In the genomic region with DNA sequence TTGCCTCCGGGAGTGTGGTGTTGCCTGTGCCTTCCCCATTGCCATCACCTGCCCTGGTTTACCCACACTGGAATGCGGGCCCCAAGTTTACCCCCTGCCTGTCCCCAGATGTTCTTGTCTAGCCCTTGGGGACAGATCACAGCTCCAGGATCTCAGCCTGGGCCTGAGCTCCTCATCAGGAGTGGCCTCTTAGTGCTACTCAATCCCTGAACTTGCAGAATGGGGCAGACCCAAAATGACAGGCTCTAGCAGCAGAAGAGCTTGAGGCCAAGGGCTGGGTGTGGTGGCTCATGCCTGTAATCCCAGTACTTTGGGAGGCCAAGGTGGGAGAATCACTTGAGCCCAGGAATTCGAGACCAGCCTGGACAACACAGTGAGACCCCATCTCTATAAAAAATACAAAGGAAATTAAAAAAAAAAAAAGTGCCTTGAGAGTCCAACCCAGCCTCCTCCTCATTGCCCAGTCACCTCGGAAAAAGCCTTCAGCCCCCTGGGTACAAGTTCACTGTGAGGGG, we compare ENCODE assay signal across 24 cellular contexts. TPM values are rescaled to one million over a fixed set of nuclear protein-coding genes. Genes with fewer than 3 reads are reported as not detected.
DNase-seq lines count a peak whose midpoint lies in the region; ATAC-seq, FAIRE-seq and TF ChIP-seq lines count a peak whose summit lies in the region.
"Had no signal": no experiment of that assay in that cellular context is flagged by ENCODE, and none has a peak within 500 bp of the region (broad histone marks: within the 10 kb centered on the region; RNA-seq: fewer than 3 reads in every experiment).

No MANE protein-coding gene starts in this region.

- in situ Hi-C loops in HepG2 (cut with HindIII; ENCODE audit: extremely low pct_ligation_motif_present, low pct_unique_long_range_greater_than_20kb): no loop called here

- H3K9me3 Mint-ChIP-seq in osteocyte (ENCODE audit: unreplicated experiment): no peaks in the 10 kb centered on the region
- H3K9me3 Mint-ChIP-seq: CD8-positive, alpha-beta T cell had no signal

- no TSS peak for BruUV-seq in HepG2 (replicated peaks; lab: Mats Ljungman, UMichigan)

- TF ChIP-seq CTCF in HepG2 (CRISPR knock-in tag; IDR thresholded peaks at IDR 0.05) (no peak), right lobe of liver (IDR thresholded peaks at IDR 0.05) (no peak), coronary artery (IDR thresholded peaks at IDR 0.05) (no peak), osteocyte (IDR thresholded peaks at IDR 0.05) (no peak), vagina (IDR thresholded peaks at IDR 0.05) (no peak)

- no peak overlapping the region for H3K4me2 ChIP-seq in HepG2 (ENCODE audit: low read depth, low read length)

- H2AFZ ChIP-seq in HepG2 (ENCODE audit: low read length): no peak overlapping the region

- no peaks in the 10 kb centered on the region for H3K9me3 ChIP-seq in HepG2 (ENCODE audit: low read length)
- no peaks in the 10 kb centered on the region for H3K9me3 ChIP-seq in right lobe of liver
- no peaks in the 10 kb centered on the region for H3K9me3 ChIP-seq in vagina
- H3K9me3 ChIP-seq: uterus had no signal

- H4K20me1 ChIP-seq in HepG2 (ENCODE audit: insufficient read depth, low read length): no peaks in the 10 kb centered on the region

- TF ChIP-seq POLR2A in HepG2 (IDR thresholded peaks at IDR 0.05; ENCODE audit: insufficient read depth in 1 of 2, low read depth in 2 of 2, low read length in 2 of 2) (no peak), right lobe of liver (IDR thresholded peaks at IDR 0.05) (no peak), vagina (IDR thresholded peaks at IDR 0.05) (no peak)

- H3K27ac ChIP-seq in HepG2 (ENCODE audit: extremely low read length, insufficient read depth, low read length): no peak overlapping the region
- no peak overlapping the region for H3K27ac ChIP-seq in right lobe of liver
- H3K27ac ChIP-seq in coronary artery: peak overlapping the region; percentile 48 to 50
- H3K27ac ChIP-seq in vagina: no peak overlapping the region
- H3K27ac ChIP-seq: uterus had no signal

- H3K4me3 ChIP-seq in HepG2 (replicated peaks in 1 of 3; ENCODE audit: insufficient read depth in 1 of 3, low read depth in 2 of 3, low read length in 3 of 3) (no peak overlapping the region), right lobe of liver (no peak overlapping the region), coronary artery (no peak overlapping the region), vagina (no peak overlapping the region)
- H3K4me3 ChIP-seq: lung, uterus had no signal

- intact Hi-C loops in HepG2 (cut with micrococcal nuclease; ENCODE audit: unreplicated experiment): no loop called here
- intact Hi-C loops in right lobe of liver (cut with DNase I): no loop called here
- intact Hi-C loops in vagina (cut with DNase I): no loop called here

- ATAC-seq in HepG2 (no peak), right lobe of liver (no peak), HG03175 (IDR thresholded peaks at IDR 0.05; ENCODE audit: unreplicated experiment) (no peak)
- ATAC-seq: activated CD8-positive, alpha-beta T cell treated with anti-CD3 and anti-CD28 coated beads, Interleukin-2, amount 10 ng/mL, durations not matched to agents 7 days and 5 days; CD8-positive, alpha-beta T cell; HCT116; sciatic nerve had no signal

- DNase-seq in HepG2 (ENCODE audit: low spot score): no peak
- DNase-seq in right lobe of liver: no peak
- no peak for DNase-seq in coronary artery (ENCODE audit: low spot score)
- no peak for DNase-seq in osteocyte (ENCODE audit: extremely low spot score, unreplicated experiment)
- DNase-seq in midbrain (lab: John Stamatoyannopoulos, UW): no peak
- no peak for DNase-seq in hippocampal formation (lab: John Stamatoyannopoulos, UW)
- DNase-seq in vagina (ENCODE audit: extremely low spot score in 2 of 2): no peak
- DNase-seq: activated CD4-positive, alpha-beta T cell treated with anti-CD3 and anti-CD28 coated beads for 1 hour; activated CD8-positive, alpha-beta T cell treated with anti-CD3 and anti-CD28 coated beads, Interleukin-2, amount 10 ng/mL, durations not matched to agents 7 days and 5 days; activated naive CD4-positive, alpha-beta T cell treated with Interleukin-2 at 50 U/mL for 16 hours; CD8-positive, alpha-beta T cell; DMS153; islet precursor cell; NCI-H1048; NCI-H187; NCI-H526 treated with DMSO at 0.1 percent for 48 hours; SW 1271; uterus had no signal

- 0% methylated on average over 3 of the region's 4 CpGs for WGBS in HepG2 (ENCODE audit: low lambda C conversion rate)
- WGBS in right lobe of liver (ENCODE audit: insufficient coverage, low coverage, low lambda C conversion rate, missing lambda C conversion rate): 83% methylated on average over 4 of the region's 4 CpGs

- H3K79me2 ChIP-seq in HepG2 (ENCODE audit: insufficient read depth, low read length): no peaks in the 10 kb centered on the region

- H3K36me3 ChIP-seq in HepG2 (replicated peaks in 1 of 2; ENCODE audit: control insufficient read depth in 1 of 2, insufficient read depth in 2 of 2, low read length in 2 of 2): no peaks in the 10 kb centered on the region
- no peaks in the 10 kb centered on the region for H3K36me3 ChIP-seq in right lobe of liver
- no peaks in the 10 kb centered on the region for H3K36me3 ChIP-seq in vagina
- H3K36me3 ChIP-seq: uterus had no signal

- no peak for FAIRE-seq in HepG2 (lab: Jason Lieb, UNC)
- FAIRE-seq: G401.6, HTR-8/SVneo had no signal

- peak overlapping the region; percentile 14 for H3K4me3 Mint-ChIP-seq in osteocyte (ENCODE audit: unreplicated experiment)
- H3K4me3 Mint-ChIP-seq: activated CD8-positive, alpha-beta T cell treated with anti-CD3 and anti-CD28 coated beads, Interleukin-2, amount 10 ng/mL, durations not matched to agents 7 days and 5 days; CD8-positive, alpha-beta T cell had no signal

- peaks cover 65% of the 10 kb centered on the region for H3K4me1 Mint-ChIP-seq in osteocyte (ENCODE audit: unreplicated experiment)

- no peak for TF ChIP-seq RAD21 in HepG2 (CRISPR knock-in tag; IDR thresholded peaks at IDR 0.05)

- H3K36me3 Mint-ChIP-seq in osteocyte (ENCODE audit: unreplicated experiment): peaks cover 18% of the 10 kb centered on the region
- H3K36me3 Mint-ChIP-seq: CD8-positive, alpha-beta T cell had no signal

- no peak for TF ChIP-seq EP300 in HepG2 (IDR thresholded peaks at IDR 0.05; ENCODE audit: low read depth in 2 of 2, low read length in 2 of 2)
- TF ChIP-seq EP300 in HepG2 (CRISPR knock-in tag; IDR thresholded peaks at IDR 0.05; ENCODE audit: borderline replicate concordance): no peak

- no peak overlapping the region for H3K27ac Mint-ChIP-seq in osteocyte (ENCODE audit: unreplicated experiment)
- H3K27ac Mint-ChIP-seq: activated CD8-positive, alpha-beta T cell treated with anti-CD3 and anti-CD28 coated beads, Interleukin-2, amount 10 ng/mL, durations not matched to agents 7 days and 5 days; CD8-positive, alpha-beta T cell had no signal

- CTCF ChIA-PET in HepG2 (lab: Yijun Ruan, JAX; ENCODE audit: low intra/inter-chr PET ratio, low total read pairs): no interaction called here

- no peaks in the 10 kb centered on the region for H3K27me3 Mint-ChIP-seq in osteocyte (ENCODE audit: unreplicated experiment)

- POLR2A ChIA-PET in HepG2 (lab: Yijun Ruan, JAX): no interaction called here

- H3K9ac ChIP-seq in HepG2 (ENCODE audit: insufficient read depth, low read depth, low read length): no peak overlapping the region

- H3K27me3 ChIP-seq in HepG2 (ENCODE audit: control insufficient read depth in 1 of 2, insufficient read depth in 2 of 2, low read length in 2 of 2) (peaks cover 14 to 56% of the 10 kb centered on the region in 2 experiments; a peak in 4 of 5 replicates), right lobe of liver (no peaks in the 10 kb centered on the region), vagina (no peaks in the 10 kb centered on the region)
- H3K27me3 ChIP-seq: uterus had no signal

- H3K4me1 ChIP-seq in HepG2 (ENCODE audit: insufficient read depth, low read length): 0 out of 2 replicates have a peak, but pooled peaks cover 9% of the 10 kb centered on the region
- peaks cover 0 to 6% (median 3%) of the 10 kb centered on the region in 4 donors for H3K4me1 ChIP-seq in right lobe of liver
- peaks cover 19% of the 10 kb centered on the region for H3K4me1 ChIP-seq in vagina

RNA-seq across cellular contexts. Expression of gene CHAC1, which starts 3.8 kb away (rescaled TPM):
- not detected in 2 replicates for total RNA-seq in HepG2 (2016; rRNA removed; fragmentation: Illumina TruSeq; extraction: Trizol)
- not detected in 2 replicates for total RNA-seq in HepG2 (2016; cell fraction: cytosol; rRNA removed; fragmentation: Illumina TruSeq; extraction: Trizol; ENCODE audit: low read depth)
- not detected in 2 replicates for total RNA-seq in HepG2 (2016; cell fraction: insoluble cytoplasmic fraction; rRNA removed; fragmentation: Illumina TruSeq; extraction: Trizol)
- total RNA-seq in HepG2 (2016; cell fraction: membrane; rRNA removed; fragmentation: Illumina TruSeq; extraction: Trizol): 0.15 TPM in 1 of 2 replicates, not detected in the other
- not detected in 2 replicates for total RNA-seq in HepG2 (2016; cell fraction: nucleus; rRNA removed; fragmentation: Illumina TruSeq; extraction: Trizol)
- polyA plus RNA-seq in HepG2 (2011; rRNA removed): 0.44 and 0.46 TPM in 2 replicates
- 0.41 and 0.63 TPM in 2 replicates for polyA plus RNA-seq in HepG2 (2011; cell fraction: cytosol; rRNA removed)
- polyA plus RNA-seq in HepG2 (2011; cell fraction: nucleus; rRNA removed): 0.21 and 0.48 TPM in 2 replicates
- 0.39 TPM in 1 of 2 replicates, not detected in the other for polyA plus RNA-seq in HepG2 (2012)
- polyA plus RNA-seq in HepG2 (2016; cell fraction: cytosol; fragmentation: Illumina TruSeq; extraction: Trizol; ENCODE audit: low read depth): not detected in 2 replicates
- polyA plus RNA-seq in HepG2 (2016; cell fraction: insoluble cytoplasmic fraction; fragmentation: Illumina TruSeq; extraction: Trizol; ENCODE audit: low read depth): not detected in 2 replicates
- polyA plus RNA-seq in HepG2 (2016; cell fraction: membrane; fragmentation: Illumina TruSeq; extraction: Trizol; ENCODE audit: low read depth): not detected in 2 replicates
- polyA plus RNA-seq in HepG2 (2016; cell fraction: nucleus; fragmentation: Illumina TruSeq; extraction: Trizol; ENCODE audit: insufficient read depth, low read depth): not detected in 2 replicates
- 0.58 and 21.7 TPM in 2 replicates for polyA minus RNA-seq in HepG2 (2011; rRNA and poly(A)+ RNA removed; ENCODE audit: low replicate concordance)
- 1.1 and 2.0 TPM in 2 replicates for polyA minus RNA-seq in HepG2 (2011; cell fraction: cytosol; rRNA and poly(A)+ RNA removed)
- polyA minus RNA-seq in HepG2 (2011; cell fraction: nucleus; rRNA and poly(A)+ RNA removed): 0.39 and 0.62 TPM in 2 replicates
- total RNA-seq in right lobe of liver: 10 to 100 TPM in 2 of 6 experiments, 1 to 10 TPM in 1, under 1 TPM in 3; 0.22 to 11.6 (median 0.97) TPM
- total RNA-seq in osteocyte: 33.3 and 39.3 TPM in 2 replicates
- 25.3 TPM for total RNA-seq in vagina

RNA-seq across cellular contexts. Expression of gene DLL4, which starts 28.0 kb away (rescaled TPM):
- total RNA-seq in HepG2 (2016; rRNA removed; fragmentation: Illumina TruSeq; extraction: Trizol) (0.13 and 0.20 TPM in 2 replicates), right lobe of liver (1 to 10 TPM; 2.9 to 8.7 (median 4.2) TPM), osteocyte (0.39 and 0.54 TPM in 2 replicates), vagina (20.9 TPM)
- 0.09 and 0.10 TPM in 2 replicates for total RNA-seq in HepG2 (2016; cell fraction: cytosol; rRNA removed; fragmentation: Illumina TruSeq; extraction: Trizol; ENCODE audit: low read depth)
- 0.07 and 0.19 TPM in 2 replicates for total RNA-seq in HepG2 (2016; cell fraction: insoluble cytoplasmic fraction; rRNA removed; fragmentation: Illumina TruSeq; extraction: Trizol)
- 0.03 and 0.15 TPM in 2 replicates for total RNA-seq in HepG2 (2016; cell fraction: membrane; rRNA removed; fragmentation: Illumina TruSeq; extraction: Trizol)
- total RNA-seq in HepG2 (2016; cell fraction: nucleus; rRNA removed; fragmentation: Illumina TruSeq; extraction: Trizol): 0.19 TPM in 1 of 2 replicates, not detected in the other
- 0.25 and 0.27 TPM in 2 replicates for polyA plus RNA-seq in HepG2 (2011; rRNA removed)
- polyA plus RNA-seq in HepG2 (2011; cell fraction: cytosol; rRNA removed): 0.13 and 0.24 TPM in 2 replicates
- polyA plus RNA-seq in HepG2 (2011; cell fraction: nucleus; rRNA removed): 0.50 and 0.61 TPM in 2 replicates
- 0.13 and 0.43 TPM in 2 replicates for polyA plus RNA-seq in HepG2 (2012)
- 0.07 TPM in 1 of 2 replicates, not detected in the other for polyA plus RNA-seq in HepG2 (2016; cell fraction: cytosol; fragmentation: Illumina TruSeq; extraction: Trizol; ENCODE audit: low read depth)
- 0.13 and 0.19 TPM in 2 replicates for polyA plus RNA-seq in HepG2 (2016; cell fraction: insoluble cytoplasmic fraction; fragmentation: Illumina TruSeq; extraction: Trizol; ENCODE audit: low read depth)
- 0.06 and 0.08 TPM in 2 replicates for polyA plus RNA-seq in HepG2 (2016; cell fraction: membrane; fragmentation: Illumina TruSeq; extraction: Trizol; ENCODE audit: low read depth)
- polyA plus RNA-seq in HepG2 (2016; cell fraction: nucleus; fragmentation: Illumina TruSeq; extraction: Trizol; ENCODE audit: insufficient read depth, low read depth): 0.34 and 0.39 TPM in 2 replicates
- polyA minus RNA-seq in HepG2 (2011; rRNA and poly(A)+ RNA removed; ENCODE audit: low replicate concordance): 0.98 and 7.6 TPM in 2 replicates
- polyA minus RNA-seq in HepG2 (2011; cell fraction: cytosol; rRNA and poly(A)+ RNA removed): 0.35 and 0.59 TPM in 2 replicates
- polyA minus RNA-seq in HepG2 (2011; cell fraction: nucleus; rRNA and poly(A)+ RNA removed): 0.12 and 0.26 TPM in 2 replicates
- total RNA-seq: activated CD8-positive, alpha-beta T cell treated with anti-CD3 and anti-CD28 coated beads, Interleukin-2, amount 10 ng/mL, durations not matched to agents 7 days and 5 days had no signal

Comparison
In these comparisons a context has a peak if more than half of its experiments do, and no peak if none do; other contexts are left out.
1. H3K27ac ChIP-seq: peak in coronary artery (2 of 2); none in HepG2 (single experiment), right lobe of liver (0 of 3) and vagina (single experiment).